In the genomic region with DNA sequence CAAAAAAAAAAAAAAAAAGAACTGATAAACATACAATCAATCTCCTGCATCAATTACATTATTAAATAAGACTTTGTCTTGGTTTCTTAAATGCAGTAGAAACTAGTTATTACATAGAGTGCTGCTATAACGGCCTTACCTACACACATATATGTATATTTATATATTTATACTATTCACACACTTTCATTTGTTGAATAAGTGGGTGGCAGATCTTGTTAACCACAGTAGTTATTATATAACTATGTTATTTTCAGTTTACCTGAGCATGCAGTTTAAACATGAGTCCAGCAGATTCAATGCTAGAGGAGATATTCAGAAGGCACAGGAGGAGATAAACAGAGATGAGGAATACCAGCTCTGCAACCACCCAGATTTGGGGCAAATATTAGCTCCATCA, we compare ENCODE assay signal across 22 cellular contexts.
DNase-seq lines count a peak whose midpoint lies in the region; ATAC-seq and TF ChIP-seq lines count a peak whose summit lies in the region.
"Had no signal": no experiment of that assay in that cellular context is flagged by ENCODE, and none has a peak within 500 bp of the region (broad histone marks: within the 10 kb centered on the region; RNA-seq: fewer than 3 reads in every experiment).

No MANE protein-coding gene starts in this region.

- H3K4me3 ChIP-seq in ascending aorta (no peak overlapping the region), neuronal stem cell (ENCODE audit: low read length in 2 of 2) (no peak overlapping the region), WERI-Rb-1 (ENCODE audit: low read depth, low read length) (no peak overlapping the region)
- H3K4me3 ChIP-seq: coronary artery, GM23338, skin epidermis, uterus had no signal

- H4K8ac ChIP-seq in neuronal stem cell (ENCODE audit: low read depth, low read length), result no peak overlapping the region

- no peak overlapping the region for H2BK120ac ChIP-seq in neuronal stem cell (ENCODE audit: low read depth, low read length)

- no CpG with 5 or more reads among the region's 1 CpG for WGBS in neuronal stem cell (ENCODE audit: extremely low coverage in 2 of 2, insufficient read length in 2 of 2, insufficient replicate concordance in 1 of 2), 2 donors

- no peak overlapping the region for H2BK5ac ChIP-seq in neuronal stem cell (ENCODE audit: low read length)

- H3K9ac ChIP-seq in neuronal stem cell (ENCODE audit: low read depth, low read length, poor library complexity), result no peak overlapping the region

- H3K4ac ChIP-seq in neuronal stem cell (ENCODE audit: low read length), result no peak overlapping the region

- H2AK5ac ChIP-seq in neuronal stem cell (ENCODE audit: low read depth, low read length), result no peak overlapping the region

- no peak overlapping the region for H3K23ac ChIP-seq in neuronal stem cell (ENCODE audit: low read depth, low read length, poor library complexity)

- H3K9me3 ChIP-seq in ascending aorta (no peaks in the 10 kb centered on the region), neuronal stem cell (replicated peaks in 1 of 2; ENCODE audit: control insufficient read depth in 2 of 2, insufficient read depth in 1 of 2, low read depth in 1 of 2, low read length in 2 of 2) (no peaks in the 10 kb centered on the region), WERI-Rb-1 (ENCODE audit: severe bottlenecking) (no peaks in the 10 kb centered on the region)
- H3K9me3 ChIP-seq: uterus had no signal

- TF ChIP-seq CTCF in ascending aorta (IDR thresholded peaks at IDR 0.05), result no peak
- no peak for TF ChIP-seq CTCF in WERI-Rb-1 (IDR thresholded peaks at IDR 0.05; ENCODE audit: low read depth, low read length)

- H3K27ac ChIP-seq in ascending aorta (no peak overlapping the region), neuronal stem cell (replicated peaks; ENCODE audit: low read length) (no peak overlapping the region), WERI-Rb-1 (no peak overlapping the region)
- H3K27ac ChIP-seq: C4-2B, coronary artery, skin epidermis, uterus had no signal

- H3K18ac ChIP-seq in neuronal stem cell (ENCODE audit: low read length), result no peak overlapping the region

- H2BK15ac ChIP-seq in neuronal stem cell (ENCODE audit: low read length), result no peak overlapping the region

- DNase-seq in ascending aorta (ENCODE audit: low spot score in 2 of 2), result no peak
- no peak for DNase-seq in neuronal stem cell (ENCODE audit: low spot score)
- no peak for DNase-seq in WERI-Rb-1
- DNase-seq in hippocampal formation (lab: John Stamatoyannopoulos, UW), result no peak
- DNase-seq: 8988T; activated gamma-delta T cell; DND-41; head of caudate nucleus; kidney glomerular epithelial cell; midbrain; NCI-H1930; NCI-H526; stimulated activated naive CD8-positive, alpha-beta T cell treated with anti-CD3 and anti-CD28 coated beads, Interleukin-15, amount 100 ng/mL, for 72 hours; uterus had no signal

- no peak overlapping the region for H2AFZ ChIP-seq in neuronal stem cell (ENCODE audit: low read length)
- H2AFZ ChIP-seq: GM23338 had no signal

- H3K14ac ChIP-seq in neuronal stem cell (ENCODE audit: low read length), result no peak overlapping the region

- H3K79me1 ChIP-seq in neuronal stem cell (ENCODE audit: low read depth, low read length), result peaks cover 2% of the 10 kb centered on the region

- H2BK12ac ChIP-seq in neuronal stem cell (ENCODE audit: low read length), result no peak overlapping the region

- H3K27me3 ChIP-seq in ascending aorta (no peaks in the 10 kb centered on the region), neuronal stem cell (ENCODE audit: control insufficient read depth in 3 of 3, insufficient read depth in 3 of 3, low read depth in 1 of 3, low read length in 3 of 3) (no peaks in the 10 kb centered on the region), WERI-Rb-1 (ENCODE audit: insufficient read depth, low read depth, severe bottlenecking) (no peaks in the 10 kb centered on the region)
- H3K27me3 ChIP-seq: uterus had no signal

- intact Hi-C loops in ascending aorta (cut with DNase I), result no loop called here

- H3K4me1 ChIP-seq in ascending aorta (no peaks in the 10 kb centered on the region), neuronal stem cell (ENCODE audit: control insufficient read depth in 2 of 2, insufficient read depth in 1 of 2, low read depth in 1 of 2, low read length in 2 of 2) (no peaks in the 10 kb centered on the region)
- H3K4me1 ChIP-seq: uterus had no signal

- peaks cover 7 to 14% of the 10 kb centered on the region in 2 donors for H3K36me3 ChIP-seq in ascending aorta
- H3K36me3 ChIP-seq in neuronal stem cell (replicated peaks in 1 of 2; ENCODE audit: control insufficient read depth in 2 of 2, insufficient read depth in 2 of 2, low read length in 2 of 2), result peaks cover 2 to 43% of the 10 kb centered on the region in 2 donors
- H3K36me3 ChIP-seq in WERI-Rb-1, result no peaks in the 10 kb centered on the region; the same call in 1 of the 2 replicates
- H3K36me3 ChIP-seq: uterus had no signal

- ATAC-seq in GM18502 (IDR thresholded peaks at IDR 0.05; ENCODE audit: poor library complexity, unreplicated experiment), result peak; percentile 26
- peak; percentile 59 for ATAC-seq in GM19372 (IDR thresholded peaks at IDR 0.05; ENCODE audit: low read depth, unreplicated experiment)
- ATAC-seq in HG02571 (IDR thresholded peaks at IDR 0.05; ENCODE audit: unreplicated experiment), result peak; percentile 52
- peak; percentile 54 for ATAC-seq in HG03097 (IDR thresholded peaks at IDR 0.05; ENCODE audit: low FRiP score, unreplicated experiment)
- ATAC-seq: GM23338; stimulated activated naive CD8-positive, alpha-beta T cell treated with anti-CD3 and anti-CD28 coated beads, Interleukin-15, amount 100 ng/mL, for 72 hours had no signal

- no peak overlapping the region for H3K4me2 ChIP-seq in neuronal stem cell (ENCODE audit: insufficient read depth, low read length, poor library complexity, severe bottlenecking)
- H3K4me2 ChIP-seq: GM23338 had no signal

- H4K91ac ChIP-seq in neuronal stem cell (ENCODE audit: low read depth, low read length, poor library complexity), result no peak overlapping the region
